Comparison of ENCODE assay signal across 1 cellular context in genomic region chr2:201071305-201072200, GRCh38.
TF ChIP-seq lines count a peak whose summit lies in the region.

Gene HYCC2, minus strand, starts transcription at chr2:201071671. Its CDS starts 47,662 bp downstream, at chr2:201024009.
Gene NDUFB3, plus strand, starts transcription at chr2:201072001. Its CDS starts 6,882 bp downstream, at chr2:201078883.

TF ChIP-seq in K562, 482 proteins besides CTCF, POLR2A, EP300 and RAD21 (continued from another document and continues in another):
- TF ChIP-seq BCLAF1 (IDR thresholded peaks at IDR 0.05; ENCODE audit: borderline replicate concordance in 1 of 2, control insufficient read depth in 1 of 2, low read depth in 2 of 2, low read length in 1 of 2): peak in 1 of 2 experiments; percentile 53; a peak in 1 of 4 replicates
- no peak for TF ChIP-seq PRMT5 (CRISPR knock-in tag; IDR thresholded peaks at IDR 0.05)
- TF ChIP-seq KHSRP (IDR thresholded peaks at IDR 0.05): no peak
- peak; percentile 42 for TF ChIP-seq ARID1B (IDR thresholded peaks at IDR 0.05)
- TF ChIP-seq ZNF232 (CRISPR knock-in tag; IDR thresholded peaks at IDR 0.05): no peak
- TF ChIP-seq ETV6 (IDR thresholded peaks at IDR 0.05; ENCODE audit: borderline replicate concordance in 1 of 2, low read depth in 2 of 2, low read length in 1 of 2): no peak
- no peak for TF ChIP-seq ETV6 (CRISPR knock-in tag; IDR thresholded peaks at IDR 0.05; ENCODE audit: borderline replicate concordance)
- no peak for TF ChIP-seq SMARCB1 (IDR thresholded peaks at IDR 0.05; ENCODE audit: insufficient read length, low read depth)
- peak; percentile 98 for TF ChIP-seq GABPB1 (CRISPR knock-in tag; IDR thresholded peaks at IDR 0.05)
- TF ChIP-seq, protein P1, sequence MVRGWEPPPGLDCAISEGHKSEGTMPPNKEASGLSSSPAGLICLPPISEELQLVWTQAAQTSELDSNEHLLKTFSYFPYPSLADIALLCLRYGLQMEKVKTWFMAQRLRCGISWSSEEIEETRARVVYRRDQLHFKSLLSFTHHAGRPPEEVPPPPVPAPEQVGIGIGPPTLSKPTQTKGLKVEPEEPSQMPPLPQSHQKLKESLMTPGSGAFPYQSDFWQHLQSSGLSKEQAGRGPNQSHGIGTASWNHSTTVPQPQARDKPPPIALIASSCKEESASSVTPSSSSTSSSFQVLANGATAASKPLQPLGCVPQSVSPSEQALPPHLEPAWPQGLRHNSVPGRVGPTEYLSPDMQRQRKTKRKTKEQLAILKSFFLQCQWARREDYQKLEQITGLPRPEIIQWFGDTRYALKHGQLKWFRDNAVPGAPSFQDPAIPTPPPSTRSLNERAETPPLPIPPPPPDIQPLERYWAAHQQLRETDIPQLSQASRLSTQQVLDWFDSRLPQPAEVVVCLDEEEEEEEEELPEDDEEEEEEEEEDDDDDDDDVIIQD (CRISPR knock-in tag; IDR thresholded peaks at IDR 0.05): no peak
- no peak for TF ChIP-seq BRCA1 (IDR thresholded peaks at IDR 0.05)
- TF ChIP-seq BRCA1 (CRISPR knock-in tag; IDR thresholded peaks at IDR 0.05): no peak
- TF ChIP-seq E2F3 (CRISPR knock-in tag; IDR thresholded peaks at IDR 0.05): no peak
- peak; percentile 74 for TF ChIP-seq PKNOX1 (IDR thresholded peaks at IDR 0.05)
- TF ChIP-seq ZNF184 (CRISPR knock-in tag; IDR thresholded peaks at IDR 0.05): no peak
- peak; percentile 0; the same call in 1 of the 2 replicates for TF ChIP-seq AFF4 (CRISPR knock-in tag; IDR thresholded peaks at IDR 0.05)
- TF ChIP-seq ZNF695 (CRISPR knock-in tag; IDR thresholded peaks at IDR 0.05): no peak
- TF ChIP-seq IRF2 (CRISPR knock-in tag; IDR thresholded peaks at IDR 0.05): no peak
- TF ChIP-seq ARHGAP35 (IDR thresholded peaks at IDR 0.05; ENCODE audit: partially characterized antibody): no peak
- peak; percentile 58; the same call in 1 of the 2 replicates for TF ChIP-seq VEZF1 (CRISPR knock-in tag; IDR thresholded peaks at IDR 0.05)
- TF ChIP-seq, protein P2, sequence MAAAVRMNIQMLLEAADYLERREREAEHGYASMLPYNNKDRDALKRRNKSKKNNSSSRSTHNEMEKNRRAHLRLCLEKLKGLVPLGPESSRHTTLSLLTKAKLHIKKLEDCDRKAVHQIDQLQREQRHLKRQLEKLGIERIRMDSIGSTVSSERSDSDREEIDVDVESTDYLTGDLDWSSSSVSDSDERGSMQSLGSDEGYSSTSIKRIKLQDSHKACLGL (CRISPR knock-in tag; IDR thresholded peaks at IDR 0.05; ENCODE audit: borderline replicate concordance, poor library complexity, severe bottlenecking): no peak
- TF ChIP-seq, protein P3, sequence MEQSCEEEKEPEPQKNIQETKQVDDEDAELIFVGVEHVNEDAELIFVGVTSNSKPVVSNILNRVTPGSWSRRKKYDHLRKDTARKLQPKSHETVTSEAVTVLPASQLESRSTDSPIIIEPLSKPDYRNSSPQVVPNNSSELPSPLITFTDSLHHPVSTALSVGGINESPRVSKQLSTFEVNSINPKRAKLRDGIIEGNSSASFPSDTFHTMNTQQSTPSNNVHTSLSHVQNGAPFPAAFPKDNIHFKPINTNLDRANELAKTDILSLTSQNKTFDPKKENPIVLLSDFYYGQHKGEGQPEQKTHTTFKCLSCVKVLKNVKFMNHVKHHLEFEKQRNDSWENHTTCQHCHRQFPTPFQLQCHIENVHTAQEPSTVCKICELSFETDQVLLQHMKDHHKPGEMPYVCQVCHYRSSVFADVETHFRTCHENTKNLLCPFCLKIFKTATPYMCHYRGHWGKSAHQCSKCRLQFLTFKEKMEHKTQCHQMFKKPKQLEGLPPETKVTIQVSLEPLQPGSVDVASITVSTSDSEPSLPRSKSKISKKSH (CRISPR knock-in tag; IDR thresholded peaks at IDR 0.05): no peak
- no peak for TF ChIP-seq ZBTB12 (CRISPR knock-in tag; IDR thresholded peaks at IDR 0.05)
- no peak for TF ChIP-seq MTF1 (CRISPR knock-in tag; IDR thresholded peaks at IDR 0.05; ENCODE audit: borderline replicate concordance)
- no peak for TF ChIP-seq HIVEP1 (CRISPR knock-in tag; IDR thresholded peaks at IDR 0.05)
- peak; percentile 84 for TF ChIP-seq POLR2G (IDR thresholded peaks at IDR 0.05; ENCODE audit: low read depth, low read length)
- TF ChIP-seq ZBTB2 (IDR thresholded peaks at IDR 0.05): peak; percentile 42; the same call in 1 of the 2 replicates
- no peak for TF ChIP-seq SREBF2 (CRISPR knock-in tag; IDR thresholded peaks at IDR 0.05)
- TF ChIP-seq FOXJ2 (tag; IDR thresholded peaks at IDR 0.05): no peak
- TF ChIP-seq TGIF2 (CRISPR knock-in tag; IDR thresholded peaks at IDR 0.05): no peak
- no peak for TF ChIP-seq RHOXF2B (CRISPR knock-in tag; conservative IDR thresholded peaks at IDR 0.05)
- peak; percentile 63; the same call in 1 of the 2 replicates for TF ChIP-seq ZBTB7A (IDR thresholded peaks at IDR 0.05; ENCODE audit: borderline replicate concordance, control insufficient read depth, low read depth, low read length)
- TF ChIP-seq ZNF121 (CRISPR knock-in tag; conservative IDR thresholded peaks at IDR 0.05): no peak
- no peak for TF ChIP-seq NCOA6 (IDR thresholded peaks at IDR 0.05)
- peak; percentile 94 for TF ChIP-seq PHF20 (IDR thresholded peaks at IDR 0.05; ENCODE audit: partially characterized antibody)
- no peak for TF ChIP-seq ETS2 (tag; IDR thresholded peaks at IDR 0.05; ENCODE audit: borderline replicate concordance, poor library complexity, severe bottlenecking)
- no peak for TF ChIP-seq MLX (CRISPR knock-in tag; conservative IDR thresholded peaks at IDR 0.05)
- TF ChIP-seq CLOCK (CRISPR knock-in tag; IDR thresholded peaks at IDR 0.05; ENCODE audit: borderline replicate concordance): no peak
- no peak; the same call in 1 of the 2 replicates for TF ChIP-seq ZNF24 (IDR thresholded peaks at IDR 0.05)
- TF ChIP-seq, protein P4, sequence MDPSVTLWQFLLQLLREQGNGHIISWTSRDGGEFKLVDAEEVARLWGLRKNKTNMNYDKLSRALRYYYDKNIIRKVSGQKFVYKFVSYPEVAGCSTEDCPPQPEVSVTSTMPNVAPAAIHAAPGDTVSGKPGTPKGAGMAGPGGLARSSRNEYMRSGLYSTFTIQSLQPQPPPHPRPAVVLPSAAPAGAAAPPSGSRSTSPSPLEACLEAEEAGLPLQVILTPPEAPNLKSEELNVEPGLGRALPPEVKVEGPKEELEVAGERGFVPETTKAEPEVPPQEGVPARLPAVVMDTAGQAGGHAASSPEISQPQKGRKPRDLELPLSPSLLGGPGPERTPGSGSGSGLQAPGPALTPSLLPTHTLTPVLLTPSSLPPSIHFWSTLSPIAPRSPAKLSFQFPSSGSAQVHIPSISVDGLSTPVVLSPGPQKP (CRISPR knock-in tag; IDR thresholded peaks at IDR 0.05): no peak
